ENCODE assay signal across 11 cellular contexts in genomic region chr14:43887523-43887922, GRCh38.
"Had no signal": no experiment of that assay in that cellular context is flagged by ENCODE, and none has a peak within 500 bp of the region (broad histone marks: within the 10 kb centered on the region; RNA-seq: fewer than 3 reads in every experiment).

No MANE protein-coding gene starts in this region.

- H3K27ac Mint-ChIP-seq: H9, HFFc6 had no signal

- H3K4me3 Mint-ChIP-seq: H9, HFFc6 had no signal

- H3K27ac ChIP-seq: GM23248, HL-60 had no signal

- H3K4me3 ChIP-seq: GM23248, K562 had no signal

- DNase-seq: GM23248, H9, HCEC 1CT, HFFc6, IMR-90, Kasumi-1, KG1 had no signal

- H2AFZ ChIP-seq: GM23248 had no signal

- H3K4me1 Mint-ChIP-seq: H9 had no signal

- H3K9ac ChIP-seq: GM23248 had no signal

- ATAC-seq: K562 had no signal

- H3K9me3 Mint-ChIP-seq: H9 had no signal

- FAIRE-seq: H1, H54, K562 had no signal
